In the genomic region with DNA sequence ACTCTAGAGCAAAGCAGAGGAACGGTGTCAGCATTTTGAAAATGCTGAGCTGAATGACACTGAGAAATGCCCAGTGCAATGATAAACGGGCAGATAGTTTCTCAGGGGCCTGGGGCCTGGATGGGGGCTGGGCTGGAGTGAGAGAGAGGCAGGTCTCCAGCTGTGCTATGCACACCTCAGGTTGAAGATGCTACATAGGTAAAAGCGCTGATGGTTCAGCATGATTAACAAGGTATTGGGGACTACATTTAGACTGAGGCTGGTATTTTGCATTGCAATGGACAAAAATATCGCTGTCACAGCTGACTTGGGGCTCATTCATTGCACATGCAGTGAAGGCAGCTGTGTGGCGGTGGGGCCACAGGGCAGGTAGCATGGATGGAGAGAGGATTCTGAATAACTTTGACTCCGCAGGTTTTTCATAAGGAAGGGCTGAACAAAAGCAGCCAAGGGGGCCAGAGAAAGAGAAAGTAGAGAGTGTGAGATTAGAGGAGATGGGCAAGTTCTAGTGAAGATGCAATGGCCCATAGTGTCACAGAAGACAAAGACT, we compare ENCODE assay signal across 15 cellular contexts.
A peak's percentile ranks its signal among the peaks of the same experiment; 100 is the strongest.
DNase-seq lines count a peak whose midpoint lies in the region; ATAC-seq and TF ChIP-seq lines count a peak whose summit lies in the region.
"Had no signal": no experiment of that assay in that cellular context is flagged by ENCODE, and none has a peak within 500 bp of the region (broad histone marks: within the 10 kb centered on the region; RNA-seq: fewer than 3 reads in every experiment).

No MANE protein-coding gene starts in this region.

- no peak overlapping the region for H3K27ac Mint-ChIP-seq in activated CD8-positive, alpha-beta memory T cell treated with anti-CD3 and anti-CD28 coated beads, Interleukin-2, amount 10 ng/mL, durations not matched to agents 7 days and 5 days
- peak overlapping the region; percentile 90 for H3K27ac Mint-ChIP-seq in glutamatergic neuron (ENCODE audit: unreplicated experiment)
- H3K27ac Mint-ChIP-seq: activated CD4-positive, alpha-beta T cell treated with anti-CD3 and anti-CD28 coated beads for 36 hours; activated naive CD4-positive, alpha-beta T cell treated with anti-CD3 and anti-CD28 coated beads, Interleukin-2, amount 10 ng/mL, durations not matched to agents 7 days and 5 days had no signal

- no peak for TF ChIP-seq CTCF in glutamatergic neuron (IDR thresholded peaks at IDR 0.05; ENCODE audit: partially characterized antibody, unreplicated experiment)

- H3K4me1 Mint-ChIP-seq in activated CD8-positive, alpha-beta memory T cell treated with anti-CD3 and anti-CD28 coated beads, Interleukin-2, amount 10 ng/mL, durations not matched to agents 7 days and 5 days: peaks cover 6% of the 10 kb centered on the region
- peaks cover 37% of the 10 kb centered on the region for H3K4me1 Mint-ChIP-seq in glutamatergic neuron (ENCODE audit: low read depth, unreplicated experiment)

- no peak overlapping the region for H3K4me3 Mint-ChIP-seq in activated CD8-positive, alpha-beta memory T cell treated with anti-CD3 and anti-CD28 coated beads, Interleukin-2, amount 10 ng/mL, durations not matched to agents 7 days and 5 days
- H3K4me3 Mint-ChIP-seq in glutamatergic neuron (ENCODE audit: unreplicated experiment): peak overlapping the region; percentile 4
- H3K4me3 Mint-ChIP-seq: activated CD4-positive, alpha-beta T cell treated with anti-CD3 and anti-CD28 coated beads for 36 hours; activated naive CD4-positive, alpha-beta T cell treated with anti-CD3 and anti-CD28 coated beads, Interleukin-2, amount 10 ng/mL, durations not matched to agents 7 days and 5 days; neural crest cell had no signal

- no peak for ATAC-seq in activated CD8-positive, alpha-beta memory T cell treated with anti-CD3 and anti-CD28 coated beads, Interleukin-2, amount 10 ng/mL, durations not matched to agents 7 days and 5 days
- peak; percentile 3 for ATAC-seq in HG03442 (IDR thresholded peaks at IDR 0.05; ENCODE audit: unreplicated experiment)
- ATAC-seq in HG02852 (IDR thresholded peaks at IDR 0.05; ENCODE audit: unreplicated experiment): no peak
- ATAC-seq: activated CD4-positive, alpha-beta T cell treated with anti-CD3 and anti-CD28 coated beads for 36 hours had no signal

- CTCF ChIA-PET in activated CD8-positive, alpha-beta memory T cell treated with anti-CD3 and anti-CD28 coated beads, Interleukin-2, amount 10 ng/mL, durations not matched to agents 7 days and 5 days (lab: Charles Lee): no interaction called here

- H3K9me3 Mint-ChIP-seq in activated CD8-positive, alpha-beta memory T cell treated with anti-CD3 and anti-CD28 coated beads, Interleukin-2, amount 10 ng/mL, durations not matched to agents 7 days and 5 days (ENCODE audit: low read depth): no peaks in the 10 kb centered on the region
- peaks cover 16% of the 10 kb centered on the region for H3K9me3 Mint-ChIP-seq in glutamatergic neuron (ENCODE audit: unreplicated experiment)
- H3K9me3 Mint-ChIP-seq: activated naive CD4-positive, alpha-beta T cell treated with anti-CD3 and anti-CD28 coated beads, Interleukin-2, amount 10 ng/mL, durations not matched to agents 7 days and 5 days; neural crest cell had no signal

- no peaks in the 10 kb centered on the region for H3K36me3 Mint-ChIP-seq in activated CD8-positive, alpha-beta memory T cell treated with anti-CD3 and anti-CD28 coated beads, Interleukin-2, amount 10 ng/mL, durations not matched to agents 7 days and 5 days
- peaks cover 11% of the 10 kb centered on the region for H3K36me3 Mint-ChIP-seq in glutamatergic neuron (ENCODE audit: unreplicated experiment)
- H3K36me3 Mint-ChIP-seq: activated naive CD4-positive, alpha-beta T cell treated with anti-CD3 and anti-CD28 coated beads, Interleukin-2, amount 10 ng/mL, durations not matched to agents 7 days and 5 days had no signal

- H3K27me3 Mint-ChIP-seq in activated CD8-positive, alpha-beta memory T cell treated with anti-CD3 and anti-CD28 coated beads, Interleukin-2, amount 10 ng/mL, durations not matched to agents 7 days and 5 days: peaks cover 3% of the 10 kb centered on the region
- peaks cover 9% of the 10 kb centered on the region for H3K27me3 Mint-ChIP-seq in glutamatergic neuron (ENCODE audit: unreplicated experiment)

- DNase-seq in activated CD8-positive, alpha-beta memory T cell treated with anti-CD3 and anti-CD28 coated beads, Interleukin-2, amount 10 ng/mL, durations not matched to agents 7 days and 5 days: peak; percentile 8
- DNase-seq in activated CD8-positive, alpha-beta memory T cell treated with anti-CD3 and anti-CD28 coated beads, Interleukin-2, amount 50 U/mL, for 48 hours: no peak
- DNase-seq in glutamatergic neuron (no peak), inferior parietal cortex (ENCODE audit: extremely low spot score) (no peak), NOMO-1 treated with DMSO at 0.1 percent for 48 hours (lab: John Stamatoyannopoulos, UW; ENCODE audit: unreplicated experiment) (no peak), NCI-H1105 treated with DMSO at 0.1 percent for 48 hours (lab: John Stamatoyannopoulos, UW) (no peak)
- DNase-seq: activated CD4-positive, alpha-beta T cell treated with anti-CD3 and anti-CD28 coated beads for 36 hours; activated naive CD4-positive, alpha-beta T cell treated with anti-CD3 and anti-CD28 coated beads, Interleukin-2, amount 10 ng/mL, durations not matched to agents 7 days and 5 days; hypothalamus; MM.1S; NCI-H345; stimulated activated CD4-positive, alpha-beta T cell treated with anti-CD3 and anti-CD28 coated beads, Interleukin-12 subunit alpha, Interleukin-12 subunit beta, amount 100 ng/mL, for 4 hours had no signal
